ENCODE assay signal across 13 cellular contexts in the genomic region with DNA sequence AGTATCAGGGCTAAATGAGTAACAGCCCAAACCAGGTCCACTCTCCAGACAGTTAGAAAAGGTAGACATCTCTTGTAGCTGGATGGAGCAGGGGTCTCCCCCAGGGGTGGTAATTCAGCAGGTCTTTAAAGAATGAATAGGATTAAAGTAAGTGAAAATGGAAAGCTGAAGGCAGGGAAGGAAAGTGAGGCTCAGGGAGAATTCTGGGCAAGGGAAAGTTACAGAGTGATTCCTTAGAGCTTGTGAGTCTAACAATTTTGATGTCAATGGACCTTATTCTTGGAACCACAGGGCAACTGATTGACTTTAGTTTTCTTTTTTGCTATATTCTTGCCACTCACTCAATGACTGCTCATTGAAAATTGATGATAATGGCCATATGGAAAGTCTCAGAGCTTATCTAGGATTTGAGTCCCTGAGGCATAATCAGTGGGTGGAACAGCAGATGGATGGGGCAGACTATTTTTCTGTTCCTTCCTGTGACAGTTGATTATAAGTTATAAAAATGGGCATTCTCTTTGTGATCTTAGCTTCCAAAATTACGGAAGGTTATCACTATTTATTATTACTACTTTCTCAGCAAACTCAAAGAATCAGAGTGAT.
DNase-seq lines count a peak whose midpoint lies in the region; ATAC-seq and TF ChIP-seq lines count a peak whose summit lies in the region.
"Had no signal": no experiment of that assay in that cellular context is flagged by ENCODE, and none has a peak within 500 bp of the region (broad histone marks: within the 10 kb centered on the region; RNA-seq: fewer than 3 reads in every experiment).

No MANE protein-coding gene starts in this region.

- no peaks in the 10 kb centered on the region for H3K9me3 Mint-ChIP-seq in T-helper 2 cell treated with Interferon-gamma antibody and Interleukin-4, amounts not matched to agents 5 μg/mL and 100 μg/mL, for 36 hours
- no peaks in the 10 kb centered on the region for H3K9me3 Mint-ChIP-seq in progenitor cell of endocrine pancreas (ENCODE audit: low read depth)

- TF ChIP-seq CTCF in progenitor cell of endocrine pancreas (IDR thresholded peaks at IDR 0.05; ENCODE audit: unreplicated experiment): no peak
- no peak for TF ChIP-seq CTCF in GM10248 (IDR thresholded peaks at IDR 0.05; ENCODE audit: control extremely low read depth, extremely low read depth, low read depth, missing control alignments)

- peaks cover 35% of the 10 kb centered on the region for H3K4me1 Mint-ChIP-seq in T-helper 2 cell treated with Interferon-gamma antibody and Interleukin-4, amounts not matched to agents 5 μg/mL and 100 μg/mL, for 36 hours (ENCODE audit: low read depth)
- peaks cover 35% of the 10 kb centered on the region for H3K4me1 Mint-ChIP-seq in progenitor cell of endocrine pancreas (ENCODE audit: low read depth)

- no peaks in the 10 kb centered on the region for H3K27me3 Mint-ChIP-seq in T-helper 2 cell treated with Interferon-gamma antibody and Interleukin-4, amounts not matched to agents 5 μg/mL and 100 μg/mL, for 36 hours (ENCODE audit: low read depth)
- no peaks in the 10 kb centered on the region for H3K27me3 Mint-ChIP-seq in progenitor cell of endocrine pancreas

- TF ChIP-seq POLR2A in erythroblast (IDR thresholded peaks at IDR 0.05; ENCODE audit: low read length): no peak

- POLR2A ChIA-PET in GM10248 (lab: Yijun Ruan, JAX): interaction anchor here (1.2 kb wide), 1 partner anchor 19 kb away, joined by 3 read pairs; no protein-coding TSS in a partner anchor

- H3K36me3 Mint-ChIP-seq in T-helper 2 cell treated with Interferon-gamma antibody and Interleukin-4, amounts not matched to agents 5 μg/mL and 100 μg/mL, for 36 hours (ENCODE audit: low read depth): no peaks in the 10 kb centered on the region
- no peaks in the 10 kb centered on the region for H3K36me3 Mint-ChIP-seq in progenitor cell of endocrine pancreas (ENCODE audit: insufficient read depth)

- H3K4me3 Mint-ChIP-seq in T-helper 2 cell treated with Interferon-gamma antibody and Interleukin-4, amounts not matched to agents 5 μg/mL and 100 μg/mL, for 36 hours: no peak overlapping the region
- no peak overlapping the region for H3K4me3 Mint-ChIP-seq in progenitor cell of endocrine pancreas (ENCODE audit: low read depth)

- CTCF ChIA-PET in GM10248 (lab: Yijun Ruan, JAX): interaction anchor here (1.1 to 5.9 kb wide), 6 partner anchors 10 to 55 kb away, joined by 3 to 32 read pairs (median 7); no protein-coding TSS in a partner anchor

- ATAC-seq in GM21723 (IDR thresholded peaks at IDR 0.05; ENCODE audit: unreplicated experiment): no peak

- H3K27ac Mint-ChIP-seq in T-helper 2 cell treated with Interferon-gamma antibody and Interleukin-4, amounts not matched to agents 5 μg/mL and 100 μg/mL, for 36 hours: peak overlapping the region; percentile 43
- peak overlapping the region; percentile 47 for H3K27ac Mint-ChIP-seq in progenitor cell of endocrine pancreas

- no peak for DNase-seq in T-helper 2 cell treated with Interferon-gamma antibody and Interleukin-4, amounts not matched to agents 5 μg/mL and 100 μg/mL, for 36 hours (ENCODE audit: low spot score)
- DNase-seq in T-helper 2 cell: no peak
- DNase-seq in NCI-H1694 treated with DMSO at 0.1 percent for 48 hours (lab: John Stamatoyannopoulos, UW): peak; percentile 37
- DNase-seq in erythroblast (lab: John Stamatoyannopoulos, UW): peak; percentile 8 to 55
- no peak for DNase-seq in progenitor cell of endocrine pancreas (ENCODE audit: low spot score, unreplicated experiment)
- no peak for DNase-seq in ecto neural progenitor cell (ENCODE audit: low spot score)
- no peak for DNase-seq in GM10248 (ENCODE audit: extremely low spot score)
- DNase-seq: 8988T; activated CD4-positive, alpha-beta T cell treated with anti-CD3 and anti-CD28 coated beads for 48 hours; activated T-cell treated with anti-CD3 and anti-CD28 coated beads, Interleukin-2, amount 50 U/mL, for 48 hours; anterior cingulate cortex; colonic mucosa had no signal

Comparison
In these comparisons a context has a peak if more than half of its experiments do, and no peak if none do; other contexts are left out.
1. DNase-seq: peak in NCI-H1694 treated with DMSO at 0.1 percent for 48 hours (single experiment) and erythroblast (2 of 2); none in T-helper 2 cell treated with Interferon-gamma antibody and Interleukin-4, amounts not matched to agents 5 μg/mL and 100 μg/mL, for 36 hours (single experiment), T-helper 2 cell (0 of 5), progenitor cell of endocrine pancreas (single experiment), ecto neural progenitor cell (single experiment) and GM10248 (single experiment).